Comparison of ENCODE assay signal across 16 cellular contexts in the genomic region with DNA sequence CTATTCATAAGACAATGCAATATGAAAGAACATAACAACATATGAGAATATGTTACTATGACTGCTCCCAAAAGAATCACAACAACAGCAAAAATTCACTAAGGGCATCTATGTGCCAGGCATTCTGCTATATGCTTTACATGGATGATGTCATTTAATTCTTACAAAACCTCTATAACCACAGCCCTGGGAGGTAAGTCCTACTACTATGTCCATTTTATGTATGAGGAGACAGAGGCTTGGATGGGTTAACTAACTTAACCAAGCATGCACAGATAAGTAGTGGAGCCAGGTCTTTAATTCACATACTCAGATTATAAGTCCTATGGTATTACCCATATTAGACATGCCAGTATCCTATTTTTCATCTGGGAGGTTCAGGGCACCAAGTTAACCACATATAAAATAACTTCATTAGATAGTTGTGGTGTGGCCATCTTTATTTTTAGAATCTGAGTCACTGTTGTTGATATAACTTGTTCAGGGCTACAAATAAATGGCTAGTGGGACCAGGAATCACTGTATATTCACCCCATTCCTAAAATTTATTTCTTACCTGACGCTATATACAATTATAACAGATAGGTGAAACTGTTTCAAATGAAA. TPM values are rescaled to one million over a fixed set of nuclear protein-coding genes. Genes with fewer than 3 reads are reported as not detected.
DNase-seq lines count a peak whose midpoint lies in the region; ATAC-seq, FAIRE-seq and TF ChIP-seq lines count a peak whose summit lies in the region.
"Had no signal": no experiment of that assay in that cellular context is flagged by ENCODE, and none has a peak within 500 bp of the region (broad histone marks: within the 10 kb centered on the region; RNA-seq: fewer than 3 reads in every experiment).

No MANE protein-coding gene starts in this region.

- POLR2A ChIA-PET in naive thymus-derived CD4-positive, alpha-beta T cell (lab: Charles Lee) = interaction anchor here (0.5 kb wide), 1 partner anchor 607 kb away, joined by 8 read pairs; no protein-coding TSS in a partner anchor

- H3K27me3 Mint-ChIP-seq in naive thymus-derived CD4-positive, alpha-beta T cell = no peaks in the 10 kb centered on the region

- 97 to 99% (median 98%) methylated on average over 1 of the region's 1 CpG for WGBS in adrenal gland, 4 donors

- CTCF ChIA-PET in naive thymus-derived CD4-positive, alpha-beta T cell (lab: Charles Lee) = no interaction called here

- no peak for ATAC-seq in naive thymus-derived CD4-positive, alpha-beta T cell
- ATAC-seq in lower lobe of right lung = no peak

- no peak overlapping the region for H3K27ac ChIP-seq in naive thymus-derived CD4-positive, alpha-beta T cell (ENCODE audit: low read depth, low read length)
- no peak overlapping the region for H3K27ac ChIP-seq in lower lobe of right lung
- no peak overlapping the region for H3K27ac ChIP-seq in adrenal gland
- H3K27ac ChIP-seq: epithelial cell of prostate had no signal

- intact Hi-C loops in naive thymus-derived CD4-positive, alpha-beta T cell (cut with micrococcal nuclease) = no loop called here
- intact Hi-C loops in lower lobe of right lung (cut with DNase I) = no loop called here
- intact Hi-C loops in adrenal gland (cut with DNase I) = no loop called here

- H3K9me3 Mint-ChIP-seq in naive thymus-derived CD4-positive, alpha-beta T cell = no peaks in the 10 kb centered on the region

- H3K27ac Mint-ChIP-seq in naive thymus-derived CD4-positive, alpha-beta T cell = peak overlapping the region in 8 of 9 donors; percentile 23 to 91 (median 78)

- peaks cover 16 to 31% (median 22%) of the 10 kb centered on the region in 5 donors for H3K36me3 Mint-ChIP-seq in naive thymus-derived CD4-positive, alpha-beta T cell

- peak; percentile 38 for FAIRE-seq in HTR-8/SVneo (lab: Jason Lieb, UNC)

- DNase-seq in Daoy (ENCODE audit: low read depth) = peak; percentile 42
- no peak for DNase-seq in HTR-8/SVneo (ENCODE audit: insufficient read length, low spot score)
- peak; percentile 73 for DNase-seq in astrocyte of the spinal cord (ENCODE audit: low read depth, low spot score)
- no peak for DNase-seq in naive thymus-derived CD4-positive, alpha-beta T cell
- DNase-seq in lower lobe of right lung = no peak
- no peak for DNase-seq in adrenal gland
- no peak for DNase-seq in HAP-1 (ENCODE audit: low spot score in 2 of 2)
- no peak for DNase-seq in NOMO-1 (lab: John Stamatoyannopoulos, UW; ENCODE audit: unreplicated experiment in 2 of 2)
- DNase-seq: activated CD4-positive, alpha-beta T cell treated with anti-CD3 and anti-CD28 coated beads, Interleukin-2, amount 50 U/mL, for 48 hours; COR-L47; Karpas-422; occipital lobe; SIG-M5 had no signal

- H3K4me1 ChIP-seq in naive thymus-derived CD4-positive, alpha-beta T cell (ENCODE audit: control insufficient read depth in 2 of 2, insufficient read depth in 2 of 2, low read length in 2 of 2) = peaks cover 13% of the 10 kb centered on the region in 2 donors
- H3K4me1 ChIP-seq in lower lobe of right lung (no peaks in the 10 kb centered on the region), adrenal gland (replicated peaks in 1 of 2) (no peaks in the 10 kb centered on the region), HAP-1 (no peaks in the 10 kb centered on the region; the same call in 1 of the 2 replicates)

- H3K27me3 ChIP-seq in naive thymus-derived CD4-positive, alpha-beta T cell (ENCODE audit: control insufficient read depth in 2 of 2, insufficient read depth in 2 of 2, low read length in 2 of 2) = no peaks in the 10 kb centered on the region
- H3K27me3 ChIP-seq in lower lobe of right lung (ENCODE audit: low read depth) (no peaks in the 10 kb centered on the region), adrenal gland (no peaks in the 10 kb centered on the region), HAP-1 (ENCODE audit: low read depth) (no peaks in the 10 kb centered on the region)

- H3K9me3 ChIP-seq in naive thymus-derived CD4-positive, alpha-beta T cell (ENCODE audit: control insufficient read depth in 2 of 3, low read length in 3 of 3) = no peaks in the 10 kb centered on the region
- H3K9me3 ChIP-seq in lower lobe of right lung (no peaks in the 10 kb centered on the region), adrenal gland (replicated peaks in 1 of 3) (peaks cover 0 to 5% (median 0%) of the 10 kb centered on the region in 3 donors), HAP-1 (no peaks in the 10 kb centered on the region)

- TF ChIP-seq CTCF in astrocyte of the spinal cord (IDR thresholded peaks at IDR 0.05; ENCODE audit: low read depth, low read length) = no peak
- TF ChIP-seq CTCF in lower lobe of right lung (IDR thresholded peaks at IDR 0.05) = no peak
- TF ChIP-seq CTCF in adrenal gland (IDR thresholded peaks at IDR 0.05) = no peak

- peaks cover 0 to 18% (median 11%) of the 10 kb centered on the region in 3 experiments for H3K36me3 ChIP-seq in naive thymus-derived CD4-positive, alpha-beta T cell (ENCODE audit: control insufficient read depth in 2 of 3, insufficient read depth in 3 of 3, low read length in 3 of 3)
- H3K36me3 ChIP-seq in lower lobe of right lung = peaks cover 49% of the 10 kb centered on the region
- H3K36me3 ChIP-seq in adrenal gland (replicated peaks in 1 of 2) = peaks cover 0 to 18% of the 10 kb centered on the region in 2 donors
- peaks cover 8% of the 10 kb centered on the region for H3K36me3 ChIP-seq in HAP-1 (replicated peaks)

- in situ Hi-C loops in astrocyte of the spinal cord (cut with HindIII; ENCODE audit: low sequenced_read_pairs) (no loop called here), HAP-1 (cut with MboI; ENCODE audit: low sequenced_read_pairs) (no loop called here)

- peak overlapping the region in 3 of 10 donors; percentile 23 to 53 (median 35) for H3K4me3 Mint-ChIP-seq in naive thymus-derived CD4-positive, alpha-beta T cell

- H3K4me3 ChIP-seq in astrocyte of the spinal cord (ENCODE audit: low read depth, low read length) = no peak overlapping the region
- H3K4me3 ChIP-seq in naive thymus-derived CD4-positive, alpha-beta T cell (ENCODE audit: low read length) = no peak overlapping the region
- H3K4me3 ChIP-seq in lower lobe of right lung = no peak overlapping the region
- H3K4me3 ChIP-seq in adrenal gland = no peak overlapping the region
- H3K4me3 ChIP-seq in HAP-1 = no peak overlapping the region

- peaks cover 12 to 37% (median 28%) of the 10 kb centered on the region in 7 donors for H3K4me1 Mint-ChIP-seq in naive thymus-derived CD4-positive, alpha-beta T cell

- no peak for TF ChIP-seq POLR2A in adrenal gland (IDR thresholded peaks at IDR 0.05)

RNA-seq across cellular contexts. Expression of gene RAD51AP1, which starts 33.2 kb away (rescaled TPM):
- total RNA-seq in Daoy (2014; rRNA removed; shearing (Covaris generic)) = 106 and 121 TPM in 2 replicates
- total RNA-seq in naive thymus-derived CD4-positive, alpha-beta T cell = 10 to 100 TPM in 1 of 5 experiments, 1 to 10 TPM in 3, under 1 TPM in 1; 0.13 to 37.6 (median 1.7) TPM
- polyA plus RNA-seq in naive thymus-derived CD4-positive, alpha-beta T cell = 1 to 10 TPM in 1 of 2 donors, under 1 TPM in 1; 0.73 to 1.1 TPM
- 3.7 TPM for total RNA-seq in lower lobe of right lung
- total RNA-seq in adrenal gland = 1 to 10 TPM in 6 of 8 donors, under 1 TPM in 1, not detected in 1; 0.55 to 4.9 (median 1.9) TPM
- 1 to 10 TPM in 2 of 3 donors, under 1 TPM in 1; 0.57 to 3.2 (median 1.1) TPM for polyA plus RNA-seq in adrenal gland

RNA-seq across cellular contexts. Expression of gene DYRK4, which starts 56.5 kb away (rescaled TPM):
- 36.0 and 48.5 TPM in 2 replicates for total RNA-seq in Daoy (2014; rRNA removed; shearing (Covaris generic))
- total RNA-seq in naive thymus-derived CD4-positive, alpha-beta T cell = 10 to 100 TPM in 4 of 5 experiments, 1 to 10 TPM in 1; 9.8 to 25.1 (median 22.0) TPM
- polyA plus RNA-seq in naive thymus-derived CD4-positive, alpha-beta T cell = 10 to 100 TPM; 37.4 to 50.9 TPM
- total RNA-seq in lower lobe of right lung (41.4 TPM), adrenal gland (10 to 100 TPM; 24.2 to 55.1 (median 37.4) TPM)
- 100 to 1,000 TPM in 2 of 3 donors, 10 to 100 TPM in 1; 59.7 to 123 (median 120) TPM for polyA plus RNA-seq in adrenal gland

RNA-seq across cellular contexts. Expression of gene FGF6, which starts 59.9 kb away (rescaled TPM):
- total RNA-seq in Daoy (2014; rRNA removed; shearing (Covaris generic)) = not detected in 2 replicates
- total RNA-seq in naive thymus-derived CD4-positive, alpha-beta T cell = not detected
- not detected for polyA plus RNA-seq in naive thymus-derived CD4-positive, alpha-beta T cell
- total RNA-seq in lower lobe of right lung (not detected), adrenal gland (not detected)
- not detected for polyA plus RNA-seq in adrenal gland
- total RNA-seq: lung microvascular endothelial cell, occipital lobe, subcutaneous adipose tissue had no signal

Comparison
In these comparisons a context has a peak if more than half of its experiments do, and no peak if none do; other contexts are left out.
1. DNase-seq: peak in Daoy (single experiment) and astrocyte of the spinal cord (single experiment); none in HTR-8/SVneo (single experiment), naive thymus-derived CD4-positive, alpha-beta T cell (0 of 9), lower lobe of right lung (single experiment), adrenal gland (0 of 7), HAP-1 (0 of 2) and NOMO-1 (0 of 2).